In genomic region chr7:125775319-125775718, GRCh38 we compare ENCODE assay signal across 19 cellular contexts.
"Had no signal": no experiment of that assay in that cellular context is flagged by ENCODE, and none has a peak within 500 bp of the region (broad histone marks: within the 10 kb centered on the region; RNA-seq: fewer than 3 reads in every experiment).

No MANE protein-coding gene starts in this region.

- H3K36me3 ChIP-seq: brain microvascular endothelial cell, colonic mucosa, lower lobe of right lung, ovary, tibial nerve had no signal

- DNase-seq: activated CD4-positive, alpha-beta T cell treated with anti-CD3 and anti-CD28 coated beads, Interleukin-2, amount 10 ng/mL, durations not matched to agents 7 days and 5 days; activated CD4-positive, CD25-positive, alpha-beta regulatory T cell; activated CD8-positive, alpha-beta T cell treated with anti-CD3 and anti-CD28 coated beads, Interleukin-2, amount 10 ng/mL, durations not matched to agents 7 days and 5 days; activated naive CD4-positive, alpha-beta T cell treated with anti-CD3 and anti-CD28 coated beads for 36 hours; activated T-cell treated with anti-CD3 and anti-CD28 coated beads, Interleukin-2, amount 50 U/mL, for 24 hours; aorta; brain microvascular endothelial cell; central memory CD4-positive, alpha-beta T cell; colonic mucosa; foreskin melanocyte; head of caudate nucleus; lower lobe of right lung; natural killer cell; ovary; psoas muscle; right cardiac atrium; stimulated activated CD4-positive, alpha-beta T cell treated with anti-CD3 and anti-CD28 coated beads, Interleukin-2, amount 100 ng/mL, for 48 hours had no signal

- H3K27ac ChIP-seq: brain microvascular endothelial cell, colonic mucosa, lower lobe of right lung, ovary, psoas muscle, skin epidermis, tibial nerve had no signal

- H3K9me3 ChIP-seq: colonic mucosa, lower lobe of right lung, ovary, psoas muscle, tibial nerve had no signal

- H3K27me3 ChIP-seq: brain microvascular endothelial cell, colonic mucosa, ovary, tibial nerve had no signal

- H3K4me1 ChIP-seq: colonic mucosa, lower lobe of right lung, psoas muscle, tibial nerve had no signal

- H3K4me3 ChIP-seq: colonic mucosa, lower lobe of right lung, ovary, psoas muscle, skin epidermis, tibial nerve had no signal
